ENCODE assay signal across 22 cellular contexts in genomic region chr5:62281411-62281810, GRCh38.
"Had no signal": no experiment of that assay in that cellular context is flagged by ENCODE, and none has a peak within 500 bp of the region (broad histone marks: within the 10 kb centered on the region; RNA-seq: fewer than 3 reads in every experiment).

No MANE protein-coding gene starts in this region.

- H3K27me3 Mint-ChIP-seq: progenitor cell of endocrine pancreas had no signal

- DNase-seq: cortex of kidney; dorsolateral prefrontal cortex; effector CD8-positive, alpha-beta T cell; esophagus squamous epithelium; foreskin fibroblast; left colon; left ventricle myocardium superior; mesendoderm; naive B cell; occipital lobe; pancreas; right cardiac atrium; small intestine; stimulated activated CD4-positive, alpha-beta T cell treated with anti-CD3 and anti-CD28 coated beads, Interleukin-12 subunit alpha, Interleukin-12 subunit beta, amount 100 ng/mL, for 4 hours; stimulated activated naive CD8-positive, alpha-beta T cell treated with anti-CD3 and anti-CD28 coated beads, Interleukin-15, Interleukin-2, amounts not matched to agents 100 U/mL and 50 U/mL, for 24 hours; tibial artery; upper lobe of left lung; uterus had no signal

- H3K9me3 Mint-ChIP-seq: naive B cell had no signal

- H3K4me1 Mint-ChIP-seq: naive B cell had no signal

- H3K4me3 Mint-ChIP-seq: naive B cell, nephron had no signal

- H3K27ac Mint-ChIP-seq: naive B cell, nephron, progenitor cell of endocrine pancreas had no signal

- H3K36me3 Mint-ChIP-seq: naive B cell had no signal

- H3K4me3 ChIP-seq: dorsolateral prefrontal cortex, esophagus squamous epithelium, lung, pancreas, suprapubic skin, tibial artery, upper lobe of left lung, uterus had no signal

- H3K9me3 ChIP-seq: esophagus squamous epithelium, pancreas, suprapubic skin, tibial artery, upper lobe of left lung, uterus had no signal

- H3K27ac ChIP-seq: dorsolateral prefrontal cortex, esophagus squamous epithelium, pancreas, suprapubic skin, tibial artery, upper lobe of left lung, uterus had no signal

- ATAC-seq: left colon; left ventricle myocardium superior; pancreas; right cardiac atrium; stimulated activated naive CD8-positive, alpha-beta T cell treated with anti-CD3 and anti-CD28 coated beads, Interleukin-15, Interleukin-2, amounts not matched to agents 100 U/mL and 50 U/mL, for 24 hours had no signal

- H3K36me3 ChIP-seq: esophagus squamous epithelium, pancreas, suprapubic skin, tibial artery, upper lobe of left lung, uterus had no signal

- H3K27me3 ChIP-seq: dorsolateral prefrontal cortex, esophagus squamous epithelium, pancreas, suprapubic skin, tibial artery, upper lobe of left lung, uterus had no signal

- H3K4me1 ChIP-seq: suprapubic skin, tibial artery, upper lobe of left lung, uterus had no signal
